ENCODE assay signal across 8 cellular contexts in genomic region chr5:179803651-179804598, GRCh38. TPM values are rescaled to one million over a fixed set of nuclear protein-coding genes. Genes with fewer than 3 reads are reported as not detected.
DNase-seq lines count a peak whose midpoint lies in the region; ATAC-seq and TF ChIP-seq lines count a peak whose summit lies in the region.

No MANE protein-coding gene starts in this region.

- ATAC-seq in T-cell (replicated peaks in 1 of 4) (peak in 2 of 4 experiments; percentile 12 to 20), GM18909 (IDR thresholded peaks at IDR 0.05; ENCODE audit: poor library complexity, unreplicated experiment) (no peak), GM19455 (IDR thresholded peaks at IDR 0.05; ENCODE audit: unreplicated experiment) (no peak)

- POLR2A ChIA-PET in T-cell (lab: Charles Lee) = interaction anchor here in 1 of 2 donors (0.6 kb wide), 1 partner anchor 9 kb away, joined by 4 read pairs; no protein-coding TSS in a partner anchor

- DNase-seq in activated T-cell treated with anti-CD3 and anti-CD28 coated beads for 24 hours (ENCODE audit: low read depth) (peak; percentile 40), T-cell (peak in 4 of 34 experiments; percentile 22 to 35 (median 32)), erythroblast (lab: John Stamatoyannopoulos, UW) (peak; percentile 65 to 75), NCI-H2029 (lab: John Stamatoyannopoulos, UW) (no peak)
- DNase-seq in activated T-cell treated with anti-CD3 and anti-CD28 coated beads, Interleukin-2, amount 50 U/mL, for 1 hour = no peak
- DNase-seq in stimulated activated CD4-positive, alpha-beta T cell treated with anti-CD3 and anti-CD28 coated beads, Interleukin-1b, Interleukin-23, amount 100 ng/mL, for 48 hours = peak; percentile 68

- peak overlapping the region; percentile 76 to 87 (median 84) for H3K4me3 Mint-ChIP-seq in T-cell

- peaks cover 28 to 37% (median 36%) of the 10 kb centered on the region in 3 donors for H3K4me1 Mint-ChIP-seq in T-cell

- peak overlapping the region; percentile 76 to 87 for H3K27ac Mint-ChIP-seq in T-cell

- peaks cover 12% of the 10 kb centered on the region for H3K36me3 Mint-ChIP-seq in T-cell

- no peaks in the 10 kb centered on the region for H3K9me3 Mint-ChIP-seq in T-cell

- CTCF ChIA-PET in T-cell (lab: Charles Lee) = interaction anchor here (0.5 to 1.1 kb wide), 3 partner anchors 22 to 190 kb away, joined by 3 read pairs; no protein-coding TSS in a partner anchor

- TF ChIP-seq POLR2A in erythroblast (IDR thresholded peaks at IDR 0.05; ENCODE audit: low read length) = peak; percentile 24

- H3K27me3 Mint-ChIP-seq in T-cell = no peaks in the 10 kb centered on the region

RNA-seq across cellular contexts. Expression of gene MGAT4B, which starts 2.7 kb away (rescaled TPM):
- total RNA-seq in T-cell = 100 to 1,000 TPM; 119 to 159 (median 132) TPM

RNA-seq across cellular contexts. Expression of gene LTC4S, which starts 10.1 kb away (rescaled TPM):
- total RNA-seq in T-cell = 10 to 100 TPM in 1 of 5 donors, 1 to 10 TPM in 4; 3.6 to 12.6 (median 8.1) TPM

RNA-seq across cellular contexts. Expression of gene SQSTM1, which starts 16.8 kb away (rescaled TPM):
- 100 to 1,000 TPM; 220 to 327 (median 280) TPM for total RNA-seq in T-cell

RNA-seq across cellular contexts. Expression of gene MRNIP, which starts 54.7 kb away (rescaled TPM):
- 100 to 1,000 TPM in 3 of 5 donors, 10 to 100 TPM in 2; 54.1 to 119 (median 112) TPM for total RNA-seq in T-cell

Comparison
In these comparisons a context has a peak if more than half of its experiments do, and no peak if none do; other contexts are left out.
1. DNase-seq: peak in activated T-cell treated with anti-CD3 and anti-CD28 coated beads for 24 hours (single experiment), erythroblast (2 of 2) and stimulated activated CD4-positive, alpha-beta T cell treated with anti-CD3 and anti-CD28 coated beads, Interleukin-1b, Interleukin-23, amount 100 ng/mL, for 48 hours (single experiment); none in activated T-cell treated with anti-CD3 and anti-CD28 coated beads, Interleukin-2, amount 50 U/mL, for 1 hour (single experiment) and NCI-H2029 (single experiment).